ENCODE assay signal across 8 cellular contexts in the genomic region with DNA sequence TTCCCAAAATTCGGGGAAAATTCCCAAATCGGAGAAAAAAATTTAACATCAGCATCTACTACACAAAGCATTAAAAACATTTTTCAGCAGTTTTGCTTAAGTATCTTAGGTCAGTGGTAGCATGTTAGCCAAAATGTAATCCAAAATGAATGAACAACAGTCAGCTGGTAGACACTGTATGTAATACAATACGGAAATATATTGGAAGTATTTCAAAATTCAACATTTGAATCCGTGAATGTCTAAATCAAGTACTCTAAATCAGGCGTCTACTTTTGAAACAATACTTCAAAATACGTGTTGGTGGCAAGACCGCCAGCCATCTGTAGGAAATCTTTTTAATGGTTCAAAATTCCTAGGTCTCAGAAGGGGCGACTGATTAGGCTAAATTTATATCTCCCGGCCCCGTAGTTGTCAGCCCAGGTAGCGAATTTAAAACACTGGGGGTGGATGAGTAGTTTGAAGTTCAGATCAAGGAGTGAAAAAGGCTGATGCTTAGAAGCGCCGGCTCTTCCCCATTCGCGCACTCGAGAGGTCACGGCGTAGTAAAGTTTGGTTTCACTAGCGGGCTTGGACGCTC. TPM values are rescaled to one million over a fixed set of nuclear protein-coding genes. Genes with fewer than 3 reads are reported as not detected.
DNase-seq lines count a peak whose midpoint lies in the region; ATAC-seq and TF ChIP-seq lines count a peak whose summit lies in the region.

No MANE protein-coding gene starts in this region.

- H3K36me3 Mint-ChIP-seq in chondrocyte (ENCODE audit: low read depth) = peaks cover 14% of the 10 kb centered on the region
- peaks cover 20% of the 10 kb centered on the region for H3K36me3 Mint-ChIP-seq in memory B cell

- DNase-seq in stimulated activated CD8-positive, alpha-beta memory T cell treated with anti-CD3 and anti-CD28 coated beads, Interleukin-15, amount 100 ng/mL, for 1 hour (ENCODE audit: low read depth) = peak; percentile 19
- no peak for DNase-seq in stimulated activated CD8-positive, alpha-beta memory T cell treated with anti-CD3 and anti-CD28 coated beads, Interleukin-4, amount 100 ng/mL, for 48 hours
- peak; percentile 69 for DNase-seq in NOMO-1 treated with dmso at 0.1 percent for 144 hours (lab: John Stamatoyannopoulos, UW; ENCODE audit: unreplicated experiment)
- DNase-seq in chondrocyte (ENCODE audit: low spot score) = no peak
- DNase-seq in memory B cell (ENCODE audit: low spot score in 2 of 2) = peak in 1 of 2 donors; percentile 43
- DNase-seq in thyroid gland = no peak
- DNase-seq in glomerular visceral epithelial cell (ENCODE audit: extremely low spot score) = no peak

- H3K9me3 Mint-ChIP-seq in chondrocyte (ENCODE audit: low read depth) (no peaks in the 10 kb centered on the region), memory B cell (peaks cover 5% of the 10 kb centered on the region)

- no peaks in the 10 kb centered on the region for H3K9me3 ChIP-seq in thyroid gland

- H3K27me3 Mint-ChIP-seq in chondrocyte (ENCODE audit: low read depth) (no peaks in the 10 kb centered on the region), memory B cell (no peaks in the 10 kb centered on the region)

- peak overlapping the region; percentile 94 to 100 (median 98) for H3K27ac ChIP-seq in thyroid gland

- peaks cover 14 to 34% of the 10 kb centered on the region in 2 donors for H3K4me1 ChIP-seq in thyroid gland

- WGBS in thyroid gland, 2 donors = 2 to 3% methylated on average over 20 of the region's 20 CpGs

- H3K27ac Mint-ChIP-seq in chondrocyte (ENCODE audit: unreplicated experiment) = peak overlapping the region; percentile 99
- H3K27ac Mint-ChIP-seq in memory B cell = peak overlapping the region; percentile 98

- H3K27me3 ChIP-seq in thyroid gland = no peaks in the 10 kb centered on the region

- no peak for TF ChIP-seq POLR2A in thyroid gland (IDR thresholded peaks at IDR 0.05)

- peak overlapping the region; percentile 33 to 94 (median 70) for H3K4me3 ChIP-seq in thyroid gland (replicated peaks in 1 of 3)

- H3K36me3 ChIP-seq in thyroid gland = no peaks in the 10 kb centered on the region

- intact Hi-C loops in thyroid gland (cut with DNase I) = no loop called here

- ATAC-seq in HG02870 (IDR thresholded peaks at IDR 0.05; ENCODE audit: unreplicated experiment) (peak; percentile 10), memory B cell (ENCODE audit: low read depth) (peak; percentile 10)

- H3K4me1 Mint-ChIP-seq in chondrocyte (ENCODE audit: low read depth) (peaks cover 59% of the 10 kb centered on the region), memory B cell (peaks cover 37% of the 10 kb centered on the region)

- H3K4me3 Mint-ChIP-seq in chondrocyte (ENCODE audit: unreplicated experiment) (peak overlapping the region; percentile 96), memory B cell (peak overlapping the region; percentile 91)

- TF ChIP-seq CTCF in chondrocyte (IDR thresholded peaks at IDR 0.05) = no peak
- TF ChIP-seq CTCF in thyroid gland (IDR thresholded peaks at IDR 0.05) = no peak

RNA-seq across cellular contexts. Expression of gene SCAF11, which starts 1.0 kb away (rescaled TPM):
- total RNA-seq in chondrocyte (88.1 to 141 TPM (median 93.3 TPM) in 3 replicates), thyroid gland (100 to 1,000 TPM; 152 to 294 (median 173) TPM)

Comparison
In these comparisons a context has a peak if more than half of its experiments do, and no peak if none do; other contexts are left out.
1. DNase-seq: peak in stimulated activated CD8-positive, alpha-beta memory T cell treated with anti-CD3 and anti-CD28 coated beads, Interleukin-15, amount 100 ng/mL, for 1 hour (single experiment) and NOMO-1 treated with dmso at 0.1 percent for 144 hours (single experiment); none in stimulated activated CD8-positive, alpha-beta memory T cell treated with anti-CD3 and anti-CD28 coated beads, Interleukin-4, amount 100 ng/mL, for 48 hours (single experiment), chondrocyte (single experiment), thyroid gland (0 of 2) and glomerular visceral epithelial cell (single experiment).